ENCODE assay signal across 31 cellular contexts in genomic region chr4:9847971-9848764, GRCh38.
"Had no signal": no experiment of that assay in that cellular context is flagged by ENCODE, and none has a peak within 500 bp of the region (broad histone marks: within the 10 kb centered on the region; RNA-seq: fewer than 3 reads in every experiment).

No MANE protein-coding gene starts in this region.

- H3K27ac Mint-ChIP-seq: activated CD8-positive, alpha-beta T cell treated with anti-CD3 and anti-CD28 coated beads for 36 hours; activated naive CD8-positive, alpha-beta T cell treated with anti-CD3 and anti-CD28 coated beads, Interleukin-2, amount 10 ng/mL, durations not matched to agents 7 days and 5 days; activated T-cell treated with anti-CD3 and anti-CD28 coated beads, Interleukin-2, amount 50 U/mL, for 72 hours; activated T-helper 17 cell treated with anti-CD3 and anti-CD28 coated beads, Interleukin-2, amount 50 U/mL, for 72 hours had no signal

- H3K4me3 ChIP-seq: ascending aorta, cardiac muscle cell had no signal

- H3K27ac ChIP-seq: ascending aorta, cardiac muscle cell, WERI-Rb-1 had no signal

- H3K36me3 Mint-ChIP-seq: activated naive CD8-positive, alpha-beta T cell treated with anti-CD3 and anti-CD28 coated beads, Interleukin-2, amount 10 ng/mL, durations not matched to agents 7 days and 5 days had no signal

- DNase-seq: activated CD4-positive, alpha-beta T cell treated with anti-CD3 and anti-CD28 coated beads for 1 hour; activated CD4-positive, alpha-beta T cell treated with anti-CD3 and anti-CD28 coated beads for 48 hours; activated CD4-positive, alpha-beta T cell treated with anti-CD3 and anti-CD28 coated beads, Interleukin-2, amount 50 U/mL, for 4 hours; activated CD4-positive, CD25-positive, alpha-beta regulatory T cell; activated CD8-positive, alpha-beta T cell treated with anti-CD3 and anti-CD28 coated beads for 36 hours; activated effector memory CD4-positive, alpha-beta T cell treated with anti-CD3 and anti-CD28 coated beads, Interleukin-2, amount 50 U/mL, for 16 hours; activated naive CD4-positive, alpha-beta T cell; activated naive CD4-positive, alpha-beta T cell treated with anti-CD3 and anti-CD28 coated beads, Interleukin-2, amount 50 U/mL, for 16 hours; activated naive CD8-positive, alpha-beta T cell treated with anti-CD3 and anti-CD28 coated beads, Interleukin-2, amount 10 ng/mL, durations not matched to agents 7 days and 5 days; activated T-cell treated with anti-CD3 and anti-CD28 coated beads, Interleukin-2, amount 50 U/mL, for 1 hour; activated T-cell treated with anti-CD3 and anti-CD28 coated beads, Interleukin-2, amount 50 U/mL, for 72 hours; amygdala; Karpas-422; MV-4-11; NCI-H1092 treated with DMSO at 0.1 percent for 48 hours; NCI-H1417; NCI-H146; NCI-H187; NCI-H2029 treated with DMSO at 0.1 percent for 48 hours; NCI-H2107; NCI-H226; NCI-H446 treated with DMSO at 0.1 percent for 48 hours; NCI-H524; Right ventricle myocardium superior; SW 1271; T1000; WERI-Rb-1 had no signal

- H3K4me1 ChIP-seq: ascending aorta had no signal

- H3K4me1 Mint-ChIP-seq: activated naive CD8-positive, alpha-beta T cell treated with anti-CD3 and anti-CD28 coated beads, Interleukin-2, amount 10 ng/mL, durations not matched to agents 7 days and 5 days; activated T-helper 17 cell treated with anti-CD3 and anti-CD28 coated beads, Interleukin-2, amount 50 U/mL, for 72 hours; central memory CD8-positive, alpha-beta T cell had no signal

- H3K27me3 ChIP-seq: ascending aorta, cardiac muscle cell had no signal

- ATAC-seq: activated CD8-positive, alpha-beta T cell treated with anti-CD3 and anti-CD28 coated beads for 36 hours; activated T-cell treated with anti-CD3 and anti-CD28 coated beads, Interleukin-2, amount 50 U/mL, for 72 hours; activated T-helper 17 cell treated with anti-CD3 and anti-CD28 coated beads, Interleukin-2, amount 50 U/mL, for 72 hours had no signal

- H3K36me3 ChIP-seq: ascending aorta, cardiac muscle cell, WERI-Rb-1 had no signal

- H3K4me3 Mint-ChIP-seq: activated CD8-positive, alpha-beta T cell treated with anti-CD3 and anti-CD28 coated beads for 36 hours; activated naive CD8-positive, alpha-beta T cell treated with anti-CD3 and anti-CD28 coated beads, Interleukin-2, amount 10 ng/mL, durations not matched to agents 7 days and 5 days; activated T-cell treated with anti-CD3 and anti-CD28 coated beads, Interleukin-2, amount 50 U/mL, for 72 hours; activated T-helper 17 cell treated with anti-CD3 and anti-CD28 coated beads, Interleukin-2, amount 50 U/mL, for 72 hours; central memory CD8-positive, alpha-beta T cell had no signal

- H3K9me3 ChIP-seq: ascending aorta had no signal

- H3K9me3 Mint-ChIP-seq: activated CD8-positive, alpha-beta T cell treated with anti-CD3 and anti-CD28 coated beads for 36 hours; activated naive CD8-positive, alpha-beta T cell treated with anti-CD3 and anti-CD28 coated beads, Interleukin-2, amount 10 ng/mL, durations not matched to agents 7 days and 5 days; activated T-cell treated with anti-CD3 and anti-CD28 coated beads, Interleukin-2, amount 50 U/mL, for 72 hours; activated T-helper 17 cell treated with anti-CD3 and anti-CD28 coated beads, Interleukin-2, amount 50 U/mL, for 72 hours; central memory CD8-positive, alpha-beta T cell had no signal
